Comparison of ENCODE assay signal across 9 cellular contexts in genomic region chr7:130971297-130971696, GRCh38.
A peak's percentile ranks its signal among the peaks of the same experiment; 100 is the strongest.
DNase-seq lines count a peak whose midpoint lies in the region; TF ChIP-seq lines count a peak whose summit lies in the region.
"Had no signal": no experiment of that assay in that cellular context is flagged by ENCODE, and none has a peak within 500 bp of the region (broad histone marks: within the 10 kb centered on the region; RNA-seq: fewer than 3 reads in every experiment).

No MANE protein-coding gene starts in this region.

- H3K27me3 ChIP-seq in OCI-LY1 (ENCODE audit: insufficient read depth, low read length), result no peaks in the 10 kb centered on the region
- no peaks in the 10 kb centered on the region for H3K27me3 ChIP-seq in esophagus muscularis mucosa
- H3K27me3 ChIP-seq in transverse colon, result no peaks in the 10 kb centered on the region
- H3K27me3 ChIP-seq in Caco-2 (replicated peaks; ENCODE audit: control insufficient read depth, insufficient read depth, low read length), result no peaks in the 10 kb centered on the region

- 91% methylated on average over 4 of the region's 4 CpGs for WGBS in esophagus muscularis mucosa
- 80 to 84% methylated on average over 4 of the region's 4 CpGs for WGBS in transverse colon (ENCODE audit: low coverage in 1 of 2), 2 donors

- H4K20me1 ChIP-seq in OCI-LY1 (ENCODE audit: insufficient read depth, low read length), result 0 out of 2 replicates have a peak, but pooled peaks cover 3% of the 10 kb centered on the region

- H3K9me3 Mint-ChIP-seq in Caco-2 (ENCODE audit: unreplicated experiment), result peaks cover 24% of the 10 kb centered on the region

- H2AFZ ChIP-seq in OCI-LY1 (ENCODE audit: low read length), result no peak overlapping the region

- in situ Hi-C loops in transverse colon (cut with MboI; ENCODE audit: low pct_ligation_motif_present in 1 of 4, low pct_unique_long_range_greater_than_20kb in 1 of 4, low sequenced_read_pairs in 3 of 4), result no loop called here

- H3K9ac ChIP-seq in OCI-LY1 (ENCODE audit: low read length), result no peak overlapping the region; the same call in 1 of the 2 replicates

- intact Hi-C loops in esophagus muscularis mucosa (cut with DNase I), result no loop called here
- intact Hi-C loops in transverse colon (cut with DNase I; ENCODE audit: low total_unique reads), result no loop called here
- intact Hi-C loops in Caco-2 (cut with micrococcal nuclease; ENCODE audit: unreplicated experiment), result no loop called here

- TF ChIP-seq EP300 in esophagus muscularis mucosa (IDR thresholded peaks at IDR 0.05), result no peak
- no peak for TF ChIP-seq EP300 in transverse colon (IDR thresholded peaks at IDR 0.05; ENCODE audit: low read depth)

- no peak overlapping the region for H3K4me3 ChIP-seq in OCI-LY1 (ENCODE audit: low read depth, low read length, poor library complexity, severe bottlenecking)
- no peak overlapping the region for H3K4me3 ChIP-seq in esophagus muscularis mucosa
- H3K4me3 ChIP-seq in transverse colon, result no peak overlapping the region
- H3K4me3 ChIP-seq in Caco-2 (ENCODE audit: low read depth, low read length), result no peak overlapping the region

- TF ChIP-seq CTCF in OCI-LY1 (IDR thresholded peaks at IDR 0.05; ENCODE audit: low read length) (no peak), esophagus muscularis mucosa (IDR thresholded peaks at IDR 0.05) (no peak), transverse colon (IDR thresholded peaks at IDR 0.05) (no peak), Caco-2 (IDR thresholded peaks at IDR 0.05; ENCODE audit: insufficient read depth in 1 of 2, low read depth in 1 of 2, low read length in 1 of 2, severe bottlenecking in 1 of 2, unreplicated experiment in 1 of 2) (no peak)

- CTCF ChIA-PET in Caco-2 (lab: Charles Lee), result interaction anchor here (0.7 kb wide), 1 partner anchor 10 kb away, joined by 5 read pairs; no protein-coding TSS in a partner anchor

- H3K4me1 ChIP-seq in OCI-LY1 (ENCODE audit: insufficient read depth, low read length, severe bottlenecking) (peaks cover 31% of the 10 kb centered on the region), esophagus muscularis mucosa (peaks cover 20 to 58% (median 40%) of the 10 kb centered on the region in 4 donors), transverse colon (peaks cover 7 to 17% (median 11%) of the 10 kb centered on the region in 4 donors), Caco-2 (no peaks in the 10 kb centered on the region)

- H3K79me2 ChIP-seq in OCI-LY1 (ENCODE audit: insufficient read depth, low read length), result peaks cover 18% of the 10 kb centered on the region

- H3K27me3 Mint-ChIP-seq in Caco-2 (ENCODE audit: insufficient read depth, unreplicated experiment), result no peaks in the 10 kb centered on the region

- peak overlapping the region; percentile 7; the same call in 1 of the 2 replicates for H3K4me2 ChIP-seq in OCI-LY1 (ENCODE audit: low read length)

- H3K9me2 ChIP-seq in OCI-LY1 (ENCODE audit: low read depth, low read length), result no peaks in the 10 kb centered on the region

- no peak overlapping the region for H3K4me3 Mint-ChIP-seq in Caco-2 (ENCODE audit: unreplicated experiment)

- H3K36me3 ChIP-seq in OCI-LY1 (ENCODE audit: insufficient read depth, low read length), result peaks cover 59% of the 10 kb centered on the region
- peaks cover 7 to 31% (median 22%) of the 10 kb centered on the region in 4 donors for H3K36me3 ChIP-seq in esophagus muscularis mucosa
- H3K36me3 ChIP-seq in transverse colon, result no peaks in the 10 kb centered on the region
- H3K36me3 ChIP-seq in Caco-2 (ENCODE audit: control insufficient read depth, insufficient read depth, low read length), result no peaks in the 10 kb centered on the region

- peak; percentile 53 to 61 for DNase-seq in activated CD4-positive, alpha-beta T cell treated with anti-CD3 and anti-CD28 coated beads, Interleukin-2, amount 50 U/mL, for 4 hours
- DNase-seq in esophagus muscularis mucosa (ENCODE audit: extremely low spot score) (no peak), transverse colon (no peak), Caco-2 (no peak), SW480 (ENCODE audit: low spot score) (no peak)
- DNase-seq in stimulated activated CD8-positive, alpha-beta memory T cell treated with anti-CD3 and anti-CD28 coated beads, Interleukin-4, amount 100 ng/mL, for 24 hours (ENCODE audit: low read depth), result peak; percentile 41
- DNase-seq: kidney glomerular epithelial cell, NCI-H748 treated with DMSO at 0.1 percent for 48 hours had no signal

- no peak overlapping the region for H3K27ac Mint-ChIP-seq in Caco-2 (ENCODE audit: unreplicated experiment)

- TF ChIP-seq POLR2A in esophagus muscularis mucosa (IDR thresholded peaks at IDR 0.05; ENCODE audit: low read depth), result no peak
- no peak for TF ChIP-seq POLR2A in transverse colon (IDR thresholded peaks at IDR 0.05)

- peak overlapping the region; percentile 70 for H3K27ac ChIP-seq in OCI-LY1 (ENCODE audit: low read depth, low read length, poor library complexity, severe bottlenecking)
- peak overlapping the region in 3 of 4 donors; percentile 16 to 28 (median 23) for H3K27ac ChIP-seq in esophagus muscularis mucosa (replicated peaks in 1 of 4)
- H3K27ac ChIP-seq in transverse colon, result peak overlapping the region in 1 of 4 donors; percentile 16

- peaks cover 6% of the 10 kb centered on the region for H3K36me3 Mint-ChIP-seq in Caco-2 (ENCODE audit: insufficient read depth, unreplicated experiment)

- POLR2A ChIA-PET in Caco-2 (lab: Charles Lee), result interaction anchor here (0.6 kb wide), 1 partner anchor 58 kb away, joined by 3 read pairs; no protein-coding TSS in a partner anchor

- no peaks in the 10 kb centered on the region for H3K4me1 Mint-ChIP-seq in Caco-2 (ENCODE audit: low read depth, unreplicated experiment)

- BruUV-seq in Caco-2 (replicated peaks; lab: Mats Ljungman, UMichigan), result no TSS peak

- no peaks in the 10 kb centered on the region for H3F3A ChIP-seq in OCI-LY1 (ENCODE audit: insufficient read depth, low read length)

- H3K9me3 ChIP-seq in OCI-LY1 (ENCODE audit: low read length) (peaks cover 16% of the 10 kb centered on the region; the same call in 1 of the 2 replicates), esophagus muscularis mucosa (no peaks in the 10 kb centered on the region), transverse colon (no peaks in the 10 kb centered on the region), Caco-2 (peaks cover 9% of the 10 kb centered on the region)

Comparison
In these comparisons a context has a peak if more than half of its experiments do, and no peak if none do; other contexts are left out.
1. DNase-seq: peak in activated CD4-positive, alpha-beta T cell treated with anti-CD3 and anti-CD28 coated beads, Interleukin-2, amount 50 U/mL, for 4 hours (2 of 2) and stimulated activated CD8-positive, alpha-beta memory T cell treated with anti-CD3 and anti-CD28 coated beads, Interleukin-4, amount 100 ng/mL, for 24 hours (single experiment); none in esophagus muscularis mucosa (single experiment), transverse colon (single experiment), Caco-2 (0 of 2) and SW480 (single experiment).